30 cellular contexts compared by ENCODE assay signal in genomic region chr2:6031165-6031867, GRCh38.
"Had no signal": no experiment of that assay in that cellular context is flagged by ENCODE, and none has a peak within 500 bp of the region (broad histone marks: within the 10 kb centered on the region; RNA-seq: fewer than 3 reads in every experiment).

No MANE protein-coding gene starts in this region.

- H3K36me3 Mint-ChIP-seq: naive thymus-derived CD8-positive, alpha-beta T cell; stimulated activated naive B cell treated with anti-CD40 and anti-IgM and Interleukin-4, amounts not matched to agents 10 μg/mL and 1 μg/mL and 100 μg/mL, for 72 hours had no signal

- H3K27ac Mint-ChIP-seq: naive thymus-derived CD8-positive, alpha-beta T cell; nephron; stimulated activated naive B cell treated with anti-CD40 and anti-IgM and Interleukin-4, amounts not matched to agents 10 μg/mL and 1 μg/mL and 100 μg/mL, for 72 hours had no signal

- H3K9me3 ChIP-seq: lower lobe of right lung, pancreas, prostate gland, stomach, testis, thyroid gland, transverse colon, upper lobe of left lung, vagina had no signal

- H3K27ac ChIP-seq: lower lobe of right lung, pancreas, prostate gland, stomach, testis, thyroid gland, transverse colon, upper lobe of left lung, vagina had no signal

- DNase-seq: kidney glomerular epithelial cell; left cardiac atrium; lower lobe of right lung; mammary epithelial cell; mesenchymal stem cell; naive thymus-derived CD8-positive, alpha-beta T cell; nucleus accumbens; pancreas; posterior cingulate gyrus; retina; right cardiac atrium; small intestine; stimulated activated CD4-positive, alpha-beta T cell treated with anti-CD3 and anti-CD28 coated beads, Interleukin-1b, Interleukin-23, amount 100 ng/mL, for 48 hours; stimulated activated CD4-positive, alpha-beta T cell treated with anti-CD3 and anti-CD28 coated beads, Interleukin-2, amount 100 ng/mL, for 48 hours; stimulated activated CD4-positive, alpha-beta T cell treated with anti-CD3 and anti-CD28 coated beads, Interleukin-4, amount 100 ng/mL, for 4 hours; stimulated activated CD8-positive, alpha-beta memory T cell treated with anti-CD3 and anti-CD28 coated beads, Interleukin-4, amount 100 ng/mL, for 48 hours; stimulated activated naive B cell treated with anti-CD40 and anti-IgM and Interleukin-4, amounts not matched to agents 10 μg/mL and 1 μg/mL and 100 μg/mL, for 72 hours; stimulated activated naive CD8-positive, alpha-beta T cell treated with anti-CD3 and anti-CD28 coated beads, Interleukin-15, Interleukin-2, amounts not matched to agents 100 U/mL and 50 U/mL, for 24 hours; stomach; testis; thyroid gland; transverse colon; upper lobe of left lung had no signal

- H3K36me3 ChIP-seq: lower lobe of right lung, pancreas, prostate gland, stomach, thyroid gland, transverse colon, upper lobe of left lung, vagina had no signal

- ATAC-seq: left cardiac atrium; left lobe of liver; lower lobe of right lung; naive thymus-derived CD8-positive, alpha-beta T cell; pancreas; right cardiac atrium; sciatic nerve; stimulated activated naive B cell treated with anti-CD40 and anti-IgM and Interleukin-4, amounts not matched to agents 10 μg/mL and 1 μg/mL and 100 μg/mL, for 72 hours; stimulated activated naive CD8-positive, alpha-beta T cell treated with anti-CD3 and anti-CD28 coated beads, Interleukin-15, Interleukin-2, amounts not matched to agents 100 U/mL and 50 U/mL, for 24 hours had no signal

- H3K4me1 ChIP-seq: lower lobe of right lung, pancreas, prostate gland, testis, thyroid gland, transverse colon, upper lobe of left lung, vagina had no signal

- H3K4me3 Mint-ChIP-seq: naive thymus-derived CD8-positive, alpha-beta T cell; nephron; neural crest cell; stimulated activated naive B cell treated with anti-CD40 and anti-IgM and Interleukin-4, amounts not matched to agents 10 μg/mL and 1 μg/mL and 100 μg/mL, for 72 hours had no signal

- H3K4me1 Mint-ChIP-seq: naive thymus-derived CD8-positive, alpha-beta T cell; stimulated activated naive B cell treated with anti-CD40 and anti-IgM and Interleukin-4, amounts not matched to agents 10 μg/mL and 1 μg/mL and 100 μg/mL, for 72 hours had no signal

- FAIRE-seq: keratinocyte, pancreas, small intestine had no signal

- H3K4me3 ChIP-seq: lower lobe of right lung, pancreas, prostate gland, stomach, testis, thyroid gland, transverse colon, upper lobe of left lung, vagina had no signal

- H3K9me3 Mint-ChIP-seq: neural crest cell; stimulated activated naive B cell treated with anti-CD40 and anti-IgM and Interleukin-4, amounts not matched to agents 10 μg/mL and 1 μg/mL and 100 μg/mL, for 72 hours had no signal

- H3K27me3 ChIP-seq: stomach, testis, thyroid gland, transverse colon, upper lobe of left lung, vagina had no signal
